Comparison of ENCODE assay signal across 22 cellular contexts in genomic region chr15:101433396-101433795, GRCh38. TPM values are rescaled to one million over a fixed set of nuclear protein-coding genes. Genes with fewer than 3 reads are reported as not detected.
DNase-seq lines count a peak whose midpoint lies in the region; ATAC-seq, FAIRE-seq and TF ChIP-seq lines count a peak whose summit lies in the region.
"Had no signal": no experiment of that assay in that cellular context is flagged by ENCODE, and none has a peak within 500 bp of the region (broad histone marks: within the 10 kb centered on the region; RNA-seq: fewer than 3 reads in every experiment).

No MANE protein-coding gene starts in this region.

- H2BK5ac ChIP-seq in H1 (ENCODE audit: low read depth, low read length) = peak overlapping the region; percentile 5; the same call in 1 of the 2 replicates

- TF ChIP-seq CTCF in HepG2 (CRISPR knock-in tag; IDR thresholded peaks at IDR 0.05) = no peak
- TF ChIP-seq CTCF in right lobe of liver (IDR thresholded peaks at IDR 0.05) = no peak
- TF ChIP-seq CTCF in H1 (IDR thresholded peaks at IDR 0.05; ENCODE audit: control extremely low read depth in 1 of 3, insufficient read depth in 1 of 3, low read depth in 1 of 3, low read length in 3 of 3) = no peak
- no peak for TF ChIP-seq CTCF in nephron progenitor cell (IDR thresholded peaks at IDR 0.05)
- no peak for TF ChIP-seq CTCF in testis (IDR thresholded peaks at IDR 0.05)

- no peaks in the 10 kb centered on the region for H3K36me3 Mint-ChIP-seq in nephron progenitor cell (ENCODE audit: low read depth)
- H3K36me3 Mint-ChIP-seq: CD4-positive, alpha-beta memory T cell had no signal

- H2AFZ ChIP-seq in HepG2 (ENCODE audit: low read length) (no peak overlapping the region), H1 (ENCODE audit: low read length) (no peak overlapping the region)

- H3K27ac ChIP-seq in HepG2 (ENCODE audit: extremely low read length, insufficient read depth, low read length) = no peak overlapping the region
- H3K27ac ChIP-seq in right lobe of liver = peak overlapping the region in 1 of 3 donors; percentile 98
- no peak overlapping the region for H3K27ac ChIP-seq in H1 (ENCODE audit: low read depth, low read length)
- H3K27ac ChIP-seq in testis = no peak overlapping the region
- H3K27ac ChIP-seq: BLaER1, Peyer's patch had no signal

- H2BK120ac ChIP-seq in H1 (replicated peaks; ENCODE audit: low read depth, low read length) = no peak overlapping the region

- no peaks in the 10 kb centered on the region for H3K9me3 ChIP-seq in HepG2 (ENCODE audit: low read length)
- H3K9me3 ChIP-seq in right lobe of liver = no peaks in the 10 kb centered on the region
- H3K9me3 ChIP-seq in H1 (ENCODE audit: insufficient read depth in 2 of 2, low read depth in 1 of 2, low read length in 1 of 2) = no peaks in the 10 kb centered on the region
- no peaks in the 10 kb centered on the region for H3K9me3 ChIP-seq in testis
- H3K9me3 ChIP-seq: Peyer's patch had no signal

- peaks cover 29 to 70% of the 10 kb centered on the region in 2 experiments for H3K36me3 ChIP-seq in HepG2 (replicated peaks in 1 of 2; ENCODE audit: control insufficient read depth in 1 of 2, insufficient read depth in 2 of 2, low read length in 2 of 2)
- H3K36me3 ChIP-seq in right lobe of liver = peaks cover 0 to 37% (median 14%) of the 10 kb centered on the region in 4 donors
- no peaks in the 10 kb centered on the region for H3K36me3 ChIP-seq in H1 (ENCODE audit: control insufficient read depth in 2 of 4, insufficient read depth in 4 of 4, low read length in 3 of 4)
- no peaks in the 10 kb centered on the region for H3K36me3 ChIP-seq in testis (ENCODE audit: low read depth, missing control alignments)
- H3K36me3 ChIP-seq: BLaER1, Peyer's patch had no signal

- H3K79me2 ChIP-seq in HepG2 (ENCODE audit: insufficient read depth, low read length) = peaks cover 4% of the 10 kb centered on the region
- no peaks in the 10 kb centered on the region for H3K79me2 ChIP-seq in H1 (ENCODE audit: control insufficient read depth in 1 of 2, insufficient read depth in 2 of 2, low read length in 2 of 2)

- no peaks in the 10 kb centered on the region for H3K79me1 ChIP-seq in H1 (ENCODE audit: low read depth, low read length)

- H4K5ac ChIP-seq in H1 (ENCODE audit: insufficient read length, low read depth, low read length) = no peak overlapping the region

- CTCF ChIA-PET in HepG2 (lab: Yijun Ruan, JAX; ENCODE audit: low intra/inter-chr PET ratio, low total read pairs) = no interaction called here
- CTCF ChIA-PET in H1 (lab: Charles Lee; ENCODE audit: partially characterized antibody) = interaction anchor here (0.6 to 1.4 kb wide), 7 partner anchors 9 to 208 kb away, joined by 3 to 6 read pairs (median 3); no protein-coding TSS in a partner anchor

- intact Hi-C loops in HepG2 (cut with micrococcal nuclease; ENCODE audit: unreplicated experiment) = no loop called here
- intact Hi-C loops in right lobe of liver (cut with DNase I) = no loop called here
- intact Hi-C loops in testis (cut with DNase I; ENCODE audit: low total_unique reads) = no loop called here

- H4K8ac ChIP-seq in H1 (ENCODE audit: extremely low read depth, insufficient read depth, low read length) = no peak overlapping the region

- H3K27ac Mint-ChIP-seq in nephron progenitor cell = peak overlapping the region; percentile 79
- H3K27ac Mint-ChIP-seq: CD4-positive, alpha-beta memory T cell had no signal

- H3K4me3 Mint-ChIP-seq in nephron progenitor cell = no peak overlapping the region
- H3K4me3 Mint-ChIP-seq: CD4-positive, alpha-beta memory T cell had no signal

- no peak overlapping the region for H3K14ac ChIP-seq in H1 (ENCODE audit: insufficient read length)

- POLR2A ChIA-PET in HepG2 (lab: Yijun Ruan, JAX) (interaction anchor here (1.3 to 1.6 kb wide), 2 partner anchors 12 to 55 kb away, joined by 4 to 5 read pairs; no protein-coding TSS in a partner anchor), H1 (lab: Charles Lee; ENCODE audit: partially characterized antibody) (no interaction called here)

- H3K27me3 ChIP-seq in HepG2 (ENCODE audit: control insufficient read depth in 1 of 2, insufficient read depth in 2 of 2, low read length in 2 of 2) (no peaks in the 10 kb centered on the region), right lobe of liver (no peaks in the 10 kb centered on the region), H1 (replicated peaks in 1 of 4; ENCODE audit: control insufficient read depth in 3 of 4, extremely low read depth in 1 of 4, insufficient read depth in 3 of 4, low read length in 3 of 4) (peaks cover 0 to under 1% (median 0%) of the 10 kb centered on the region in 4 experiments; a peak in 3 of 7 replicates), testis (no peaks in the 10 kb centered on the region)
- H3K27me3 ChIP-seq: BLaER1, Peyer's patch had no signal

- ATAC-seq in HepG2 = no peak
- ATAC-seq in right lobe of liver = no peak
- ATAC-seq: GM12878 had no signal

- H3K4me1 ChIP-seq in HepG2 (ENCODE audit: insufficient read depth, low read length) (peaks cover 56% of the 10 kb centered on the region), right lobe of liver (peaks cover 1 to 33% (median 7%) of the 10 kb centered on the region in 4 donors), H1 (replicated peaks in 1 of 4; ENCODE audit: control insufficient read depth in 3 of 4, insufficient read depth in 4 of 4, low read length in 3 of 4) (peaks cover 0 to 15% (median 0%) of the 10 kb centered on the region in 4 experiments; a peak in 2 of 7 replicates), testis (peaks cover 17% of the 10 kb centered on the region)
- H3K4me1 ChIP-seq: Peyer's patch had no signal

- H3K9me3 Mint-ChIP-seq in nephron progenitor cell = no peaks in the 10 kb centered on the region

- peaks cover 44% of the 10 kb centered on the region for H3K4me1 Mint-ChIP-seq in nephron progenitor cell
- H3K4me1 Mint-ChIP-seq: CD4-positive, alpha-beta memory T cell had no signal

- no peak for DNase-seq in HepG2 (ENCODE audit: low spot score)
- DNase-seq in right lobe of liver = no peak
- peak in 1 of 2 experiments; percentile 59 for DNase-seq in H1 (ENCODE audit: low read depth in 1 of 2, low spot score in 2 of 2)
- DNase-seq in nephron progenitor cell = no peak
- no peak for DNase-seq in nucleus accumbens (lab: John Stamatoyannopoulos, UW)
- DNase-seq in testis = no peak
- DNase-seq in putamen (ENCODE audit: low spot score) = no peak
- DNase-seq: Calu3; CD4-positive, alpha-beta memory T cell; DMS53; EL; HCEC 1CT; KBM-7; NCI-H1105 treated with DMSO at 0.1 percent for 48 hours; NCI-H1694; NCI-H2081 treated with DMSO at 0.1 percent for 48 hours; NCI-H446 treated with DMSO at 0.1 percent for 48 hours; NCI-H69; Peyer's patch had no signal

- no peak overlapping the region for H4K91ac ChIP-seq in H1 (replicated peaks; ENCODE audit: insufficient read length, low read length)

- no peak overlapping the region for H2BK15ac ChIP-seq in H1 (ENCODE audit: low read length)

- H3K56ac ChIP-seq in H1 (replicated peaks; ENCODE audit: insufficient read length, low read depth, low read length) = no peak overlapping the region

- BruUV-seq in HepG2 (replicated peaks; lab: Mats Ljungman, UMichigan) = no TSS peak

- H3K4me3 ChIP-seq in HepG2 (replicated peaks in 1 of 3; ENCODE audit: insufficient read depth in 1 of 3, low read depth in 2 of 3, low read length in 3 of 3) = no peak overlapping the region
- no peak overlapping the region for H3K4me3 ChIP-seq in right lobe of liver
- H3K4me3 ChIP-seq in H1 (ENCODE audit: extremely low read depth in 1 of 4, insufficient read depth in 2 of 4, low read depth in 3 of 4, low read length in 4 of 4) = no peak overlapping the region
- H3K4me3 ChIP-seq in testis = no peak overlapping the region
- H3K4me3 ChIP-seq: BLaER1, GM12878, Peyer's patch had no signal

- peaks cover 6% of the 10 kb centered on the region for H3K27me3 Mint-ChIP-seq in nephron progenitor cell (ENCODE audit: low read depth, poor library complexity)

- H3K4ac ChIP-seq in H1 (replicated peaks; ENCODE audit: insufficient read length, low read depth, low read length) = no peak overlapping the region

- in situ Hi-C loops in HepG2 (cut with HindIII; ENCODE audit: extremely low pct_ligation_motif_present, low pct_unique_long_range_greater_than_20kb) = loop anchor here (10.0 kb wide), 1 partner anchor 211 kb away; no protein-coding TSS in a partner anchor

- TF ChIP-seq EP300 in HepG2 (IDR thresholded peaks at IDR 0.05; ENCODE audit: low read depth in 2 of 2, low read length in 2 of 2) (no peak), HepG2 (CRISPR knock-in tag; IDR thresholded peaks at IDR 0.05; ENCODE audit: borderline replicate concordance) (no peak), H1 (IDR thresholded peaks at IDR 0.05; ENCODE audit: borderline replicate concordance in 1 of 2, low read depth in 2 of 2, low read length in 2 of 2) (no peak)

- no peaks in the 10 kb centered on the region for H3K23me2 ChIP-seq in H1 (ENCODE audit: low read depth, low read length)

- 94% methylated on average over 7 of the region's 7 CpGs for WGBS in HepG2 (ENCODE audit: low lambda C conversion rate)
- 71% methylated on average over 2 of the region's 7 CpGs for WGBS in right lobe of liver (ENCODE audit: insufficient coverage, low coverage, low lambda C conversion rate, missing lambda C conversion rate)
- 59% methylated on average over 7 of the region's 7 CpGs; no CpG with 5 or more reads in 1 of the 2 experiments for WGBS in H1 (ENCODE audit: extremely low coverage in 1 of 2, insufficient coverage in 1 of 2, insufficient read length in 1 of 2, insufficient replicate concordance in 2 of 2, low coverage in 1 of 2, low lambda C conversion rate in 2 of 2, missing lambda C conversion rate in 1 of 2), 2 experiments
- 83 to 90% methylated on average over 7 of the region's 7 CpGs for WGBS in testis, 2 donors

- H3K4me2 ChIP-seq in HepG2 (ENCODE audit: low read depth, low read length) (no peak overlapping the region), H1 (ENCODE audit: insufficient read depth in 1 of 2, low read depth in 2 of 2, low read length in 2 of 2) (no peak overlapping the region)
- H3K4me2 ChIP-seq: BLaER1 had no signal

- TF ChIP-seq POLR2A in HepG2 (IDR thresholded peaks at IDR 0.05; ENCODE audit: insufficient read depth in 1 of 2, low read depth in 2 of 2, low read length in 2 of 2) (no peak), right lobe of liver (IDR thresholded peaks at IDR 0.05) (no peak), H1 (IDR thresholded peaks at IDR 0.05; ENCODE audit: control extremely low read depth in 1 of 2, low read depth in 2 of 2, low read length in 2 of 2) (no peak), testis (IDR thresholded peaks at IDR 0.05) (no peak)

- TF ChIP-seq RAD21 in HepG2 (CRISPR knock-in tag; IDR thresholded peaks at IDR 0.05) = no peak
- no peak for TF ChIP-seq RAD21 in H1 (IDR thresholded peaks at IDR 0.05 in 1 of 2, conservative IDR thresholded peaks at IDR 0.05 in 1 of 2; ENCODE audit: low read depth in 2 of 2, low read length in 2 of 2)

- H2BK20ac ChIP-seq in H1 (ENCODE audit: low read length) = no peak overlapping the region

- H3K23ac ChIP-seq in H1 (ENCODE audit: insufficient read length) = no peak overlapping the region

- H3K18ac ChIP-seq in H1 (ENCODE audit: extremely low read depth, low read length) = no peak overlapping the region

- H3K9ac ChIP-seq in HepG2 (ENCODE audit: insufficient read depth, low read depth, low read length) (no peak overlapping the region), H1 (replicated peaks in 1 of 4; ENCODE audit: extremely low read depth in 1 of 4, low read depth in 3 of 4, low read length in 3 of 4) (no peak overlapping the region)
- H3K9ac ChIP-seq: BLaER1 had no signal

- FAIRE-seq in HepG2 (lab: Jason Lieb, UNC) (no peak), H1 (lab: Jason Lieb, UNC) (no peak)
- FAIRE-seq: A204.1, GM12878 had no signal

- H2AK5ac ChIP-seq in H1 (ENCODE audit: low read depth, low read length) = no peak overlapping the region

- H2BK12ac ChIP-seq in H1 (ENCODE audit: low read depth, low read length) = no peak overlapping the region

- H4K20me1 ChIP-seq in HepG2 (ENCODE audit: insufficient read depth, low read length) (no peaks in the 10 kb centered on the region), H1 (replicated peaks in 1 of 2; ENCODE audit: control insufficient read depth in 1 of 2, insufficient read depth in 2 of 2, low read length in 2 of 2) (no peaks in the 10 kb centered on the region)
- H4K20me1 ChIP-seq: BLaER1 had no signal

RNA-seq across cellular contexts. Expression of gene PCSK6, which starts 56.1 kb away (rescaled TPM):
- total RNA-seq in HepG2 (2016; rRNA removed; fragmentation: Illumina TruSeq; extraction: Trizol) = 42.5 and 56.5 TPM in 2 replicates
- total RNA-seq in HepG2 (2016; cell fraction: cytosol; rRNA removed; fragmentation: Illumina TruSeq; extraction: Trizol; ENCODE audit: low read depth) = 71.9 and 81.0 TPM in 2 replicates
- total RNA-seq in HepG2 (2016; cell fraction: insoluble cytoplasmic fraction; rRNA removed; fragmentation: Illumina TruSeq; extraction: Trizol) = 34.4 and 55.2 TPM in 2 replicates
- total RNA-seq in HepG2 (2016; cell fraction: membrane; rRNA removed; fragmentation: Illumina TruSeq; extraction: Trizol) = 69.6 and 77.5 TPM in 2 replicates
- total RNA-seq in HepG2 (2016; cell fraction: nucleus; rRNA removed; fragmentation: Illumina TruSeq; extraction: Trizol) = 66.0 and 74.7 TPM in 2 replicates
- polyA plus RNA-seq in HepG2 (2011; rRNA removed) = 155 and 208 TPM in 2 replicates
- 113 and 150 TPM in 2 replicates for polyA plus RNA-seq in HepG2 (2011; cell fraction: cytosol; rRNA removed)
- polyA plus RNA-seq in HepG2 (2011; cell fraction: nucleus; rRNA removed) = 207 and 256 TPM in 2 replicates
- 61.3 and 94.3 TPM in 2 replicates for polyA plus RNA-seq in HepG2 (2012)
- polyA plus RNA-seq in HepG2 (2016; cell fraction: cytosol; fragmentation: Illumina TruSeq; extraction: Trizol; ENCODE audit: low read depth) = 28.0 and 30.8 TPM in 2 replicates
- 34.4 and 44.9 TPM in 2 replicates for polyA plus RNA-seq in HepG2 (2016; cell fraction: insoluble cytoplasmic fraction; fragmentation: Illumina TruSeq; extraction: Trizol; ENCODE audit: low read depth)
- polyA plus RNA-seq in HepG2 (2016; cell fraction: membrane; fragmentation: Illumina TruSeq; extraction: Trizol; ENCODE audit: low read depth) = 53.8 and 67.9 TPM in 2 replicates
- polyA plus RNA-seq in HepG2 (2016; cell fraction: nucleus; fragmentation: Illumina TruSeq; extraction: Trizol; ENCODE audit: insufficient read depth, low read depth) = 84.3 and 88.3 TPM in 2 replicates
- 65.0 and 447 TPM in 2 replicates for polyA minus RNA-seq in HepG2 (2011; rRNA and poly(A)+ RNA removed; ENCODE audit: low replicate concordance)
- polyA minus RNA-seq in HepG2 (2011; cell fraction: cytosol; rRNA and poly(A)+ RNA removed) = 126 and 149 TPM in 2 replicates
- polyA minus RNA-seq in HepG2 (2011; cell fraction: nucleus; rRNA and poly(A)+ RNA removed) = 126 and 142 TPM in 2 replicates
- total RNA-seq in right lobe of liver = 100 to 1,000 TPM; 165 to 218 (median 207) TPM
- 3.3 and 4.0 TPM in 2 replicates for total RNA-seq in H1 (2021; fragmentation: NEBNext Ultra II Directional; extraction: Animal tissue kit (Norgen Biotek cat#: 25700))
- polyA plus RNA-seq in H1 (2011; rRNA removed) = 1.9 and 2.4 TPM in 2 replicates
- polyA plus RNA-seq in H1 (2011; cell fraction: cytosol; rRNA removed) = 1.8 TPM
- polyA plus RNA-seq in H1 (2011; cell fraction: nucleus; rRNA removed) = 4.9 TPM
- 2.3 to 2.9 TPM (median 2.5 TPM) in 4 replicates for polyA plus RNA-seq in H1 (2012, experiment 1 of 2)
- polyA plus RNA-seq in H1 (2012, experiment 2 of 2) = 1.00 TPM
- polyA plus RNA-seq in H1 (2013, experiment 1 of 2) = 3.3 TPM
- 2.5 TPM for polyA plus RNA-seq in H1 (2013, experiment 2 of 2)
- polyA minus RNA-seq in H1 (2011; rRNA and poly(A)+ RNA removed) = 3.7 and 3.8 TPM in 2 replicates
- 8.7 TPM for polyA minus RNA-seq in H1 (2011; cell fraction: cytosol; rRNA and poly(A)+ RNA removed)
- polyA minus RNA-seq in H1 (2011; cell fraction: nucleus; rRNA and poly(A)+ RNA removed) = 5.3 TPM
- total RNA-seq in testis = 100 to 1,000 TPM in 1 of 2 donors, 10 to 100 TPM in 1; 95.4 to 156 TPM
- 43.9 TPM for polyA plus RNA-seq in testis (ENCODE audit: insufficient read depth, low read depth, low replicate concordance)
